In genomic region chr3:31356941-31357340, GRCh38 we compare ENCODE assay signal across 1 cellular context.
TF ChIP-seq lines count a peak whose summit lies in the region.

No MANE protein-coding gene starts in this region.

TF ChIP-seq in HepG2, 621 proteins besides CTCF, POLR2A, EP300 and RAD21 (continued from another document):
- TF ChIP-seq, protein P1, sequence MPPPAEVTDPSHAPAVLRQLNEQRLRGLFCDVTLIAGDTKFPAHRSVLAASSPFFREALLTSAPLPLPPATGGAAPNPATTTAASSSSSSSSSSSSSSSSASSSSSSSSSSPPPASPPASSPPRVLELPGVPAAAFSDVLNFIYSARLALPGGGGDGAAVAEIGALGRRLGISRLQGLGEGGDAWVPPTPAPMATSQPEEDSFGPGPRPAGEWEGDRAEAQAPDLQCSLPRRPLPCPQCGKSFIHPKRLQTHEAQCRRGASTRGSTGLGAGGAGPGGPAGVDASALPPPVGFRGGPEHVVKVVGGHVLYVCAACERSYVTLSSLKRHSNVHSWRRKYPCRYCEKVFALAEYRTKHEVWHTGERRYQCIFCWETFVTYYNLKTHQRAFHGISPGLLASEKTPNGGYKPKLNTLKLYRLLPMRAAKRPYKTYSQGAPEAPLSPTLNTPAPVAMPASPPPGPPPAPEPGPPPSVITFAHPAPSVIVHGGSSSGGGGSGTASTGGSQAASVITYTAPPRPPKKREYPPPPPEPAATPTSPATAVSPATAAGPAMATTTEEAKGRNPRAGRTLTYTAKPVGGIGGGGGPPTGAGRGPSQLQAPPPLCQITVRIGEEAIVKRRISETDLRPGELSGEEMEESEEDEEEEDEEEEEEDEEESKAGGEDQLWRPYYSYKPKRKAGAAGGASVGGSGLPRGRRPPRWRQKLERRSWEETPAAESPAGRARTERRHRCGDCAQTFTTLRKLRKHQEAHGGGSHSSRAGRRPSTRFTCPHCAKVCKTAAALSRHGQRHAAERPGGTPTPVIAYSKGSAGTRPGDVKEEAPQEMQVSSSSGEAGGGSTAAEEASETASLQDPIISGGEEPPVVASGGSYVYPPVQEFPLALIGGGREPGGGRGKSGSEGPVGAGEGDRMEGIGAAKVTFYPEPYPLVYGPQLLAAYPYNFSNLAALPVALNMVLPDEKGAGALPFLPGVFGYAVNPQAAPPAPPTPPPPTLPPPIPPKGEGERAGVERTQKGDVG (CRISPR knock-in tag; IDR thresholded peaks at IDR 0.05; ENCODE audit: borderline replicate concordance), result no peak
- TF ChIP-seq ZNF577 (CRISPR knock-in tag; IDR thresholded peaks at IDR 0.05; ENCODE audit: borderline replicate concordance, low read depth) (no peak), ZNF7 (CRISPR knock-in tag; IDR thresholded peaks at IDR 0.05) (no peak), SRSF4 (IDR thresholded peaks at IDR 0.05; ENCODE audit: low read depth, low read length, poor library complexity, severe bottlenecking) (no peak)
